ENCODE assay signal across 26 cellular contexts in genomic region chr3:49174586-49174985, GRCh38. TPM values are rescaled to one million over a fixed set of nuclear protein-coding genes. Genes with fewer than 3 reads are reported as not detected.
DNase-seq lines count a peak whose midpoint lies in the region; ATAC-seq, FAIRE-seq and TF ChIP-seq lines count a peak whose summit lies in the region.
"Had no signal": no experiment of that assay in that cellular context is flagged by ENCODE, and none has a peak within 500 bp of the region (broad histone marks: within the 10 kb centered on the region; RNA-seq: fewer than 3 reads in every experiment).

No MANE protein-coding gene starts in this region.

- no peak for ATAC-seq in K562
- ATAC-seq in GM19452 (IDR thresholded peaks at IDR 0.05; ENCODE audit: unreplicated experiment), result no peak
- ATAC-seq: body of pancreas had no signal

- H3K4me1 Mint-ChIP-seq in nephron, result peaks cover 52% of the 10 kb centered on the region

- CTCF ChIA-PET in K562 (lab: Yijun Ruan, JAX; ENCODE audit: low intra/inter-chr PET ratio), result no interaction called here

- peaks cover 25% of the 10 kb centered on the region for H3K36me3 Mint-ChIP-seq in nephron (ENCODE audit: low read depth)
- H3K36me3 Mint-ChIP-seq: activated naive CD8-positive, alpha-beta T cell treated with anti-CD3 and anti-CD28 coated beads, Interleukin-2, amount 10 ng/mL, durations not matched to agents 7 days and 5 days had no signal

- H3K27me3 Mint-ChIP-seq in nephron (ENCODE audit: low read depth), result peaks cover 3% of the 10 kb centered on the region

- POLR2A ChIA-PET in K562 (lab: Yijun Ruan, JAX), result no interaction called here

- H3K4me2 ChIP-seq in K562 (ENCODE audit: insufficient read depth, low read length), result no peak overlapping the region

- peaks cover 3% of the 10 kb centered on the region for H3K9me1 ChIP-seq in K562 (ENCODE audit: control insufficient read depth, insufficient read depth, low read length)

- DNase-seq in NT2/D1 (ENCODE audit: low read depth, low spot score), result no peak
- no peak for DNase-seq in K562 (ENCODE audit: extremely low read depth in 1 of 4, low spot score in 3 of 4)
- DNase-seq in RCC 7860 (ENCODE audit: low spot score), result no peak
- no peak for DNase-seq in GM13977 (ENCODE audit: low spot score)
- DNase-seq: activated effector memory CD4-positive, alpha-beta T cell treated with anti-CD3 and anti-CD28 coated beads, Interleukin-2, amount 50 U/mL, for 16 hours; activated naive CD8-positive, alpha-beta T cell treated with anti-CD3 and anti-CD28 coated beads, Interleukin-2, amount 10 ng/mL, durations not matched to agents 7 days and 5 days; activated T-cell treated with anti-CD3 and anti-CD28 coated beads, Interleukin-2, amount 50 U/mL, for 1 hour; body of pancreas; Calu3; DMS79 treated with DMSO at 0.1 percent for 48 hours; GF-D8; HCEC 1CT; NCI-H2029; RPMI8226; small intestine; stimulated activated CD4-positive, alpha-beta T cell treated with anti-CD3 and anti-CD28 coated beads, Interleukin-1b, Interleukin-23, amount 100 ng/mL, for 48 hours; upper lobe of left lung had no signal

- TF ChIP-seq EP300 in K562 (IDR thresholded peaks at IDR 0.05; ENCODE audit: low read length), result no peak

- TF ChIP-seq POLR2A in K562 (conservative IDR thresholded peaks at IDR 0.05), result no peak

- FAIRE-seq in K562 (lab: Jason Lieb, UNC) (no peak), RCC 7860 (lab: Jason Lieb, UNC) (no peak)
- FAIRE-seq: GM18507, keratinocyte, small intestine, TTC549 had no signal

- no peak overlapping the region for H3K4me3 ChIP-seq in NT2/D1 (ENCODE audit: insufficient read length, low read depth)
- H3K4me3 ChIP-seq in K562, result no peak overlapping the region
- no peak overlapping the region for H3K4me3 ChIP-seq in stomach smooth muscle (ENCODE audit: low read length in 2 of 2)
- H3K4me3 ChIP-seq: body of pancreas had no signal

- H3K9ac ChIP-seq in NT2/D1 (ENCODE audit: insufficient read length, low read depth) (peak overlapping the region; percentile 57), K562 (ENCODE audit: insufficient read depth in 1 of 2, low read depth in 2 of 2, low read length in 2 of 2) (no peak overlapping the region), stomach smooth muscle (ENCODE audit: low read length in 2 of 2) (peak overlapping the region; percentile 1 to 51)

- in situ Hi-C loops in K562 (cut with MboI) (loop anchor here (25.0 kb wide), 1 partner anchor 263 kb away; the partner anchor contains the start of gene NICN1), GM13977 (cut with MboI; ENCODE audit: low pct_unique_long_range_greater_than_20kb, low sequenced_read_pairs, unreplicated experiment) (loop anchor here (25.0 kb wide), 1 partner anchor 263 kb away; the partner anchor contains the start of gene NICN1)

- BruUV-seq in K562 (replicated peaks; lab: Mats Ljungman, UMichigan), result no TSS peak

- peaks cover 25% of the 10 kb centered on the region for H3K79me2 ChIP-seq in K562 (ENCODE audit: control insufficient read depth, insufficient read depth, low read length)

- H2AFZ ChIP-seq in K562 (ENCODE audit: low read depth, low read length), result no peak overlapping the region

- no peaks in the 10 kb centered on the region for H3K9me3 Mint-ChIP-seq in nephron
- H3K9me3 Mint-ChIP-seq: activated naive CD8-positive, alpha-beta T cell treated with anti-CD3 and anti-CD28 coated beads, Interleukin-2, amount 10 ng/mL, durations not matched to agents 7 days and 5 days; T-helper 1 cell treated with Interleukin-12 subunit alpha and Interleukin-12 subunit beta and Interleukin-4 antibody, amounts not matched to agents 30 μg/mL and 1 μg/mL, for 36 hours had no signal

- peak overlapping the region in 2 of 3 experiments; percentile 86 to 92 for H3K4me3 Mint-ChIP-seq in nephron
- H3K4me3 Mint-ChIP-seq: activated naive CD8-positive, alpha-beta T cell treated with anti-CD3 and anti-CD28 coated beads, Interleukin-2, amount 10 ng/mL, durations not matched to agents 7 days and 5 days; T-helper 1 cell treated with Interleukin-12 subunit alpha and Interleukin-12 subunit beta and Interleukin-4 antibody, amounts not matched to agents 30 μg/mL and 1 μg/mL, for 36 hours had no signal

- no peaks in the 10 kb centered on the region; the same call in 1 of the 2 replicates for H4K20me1 ChIP-seq in K562 (replicated peaks; ENCODE audit: control insufficient read depth, insufficient read depth, low read length)

- H3K4me1 ChIP-seq in NT2/D1 (ENCODE audit: insufficient read depth, insufficient read length) (peaks cover 25% of the 10 kb centered on the region), K562 (replicated peaks in 1 of 2; ENCODE audit: control insufficient read depth in 2 of 2, insufficient read depth in 2 of 2, low read length in 2 of 2) (peaks cover 33 to 57% of the 10 kb centered on the region in 2 experiments), stomach smooth muscle (ENCODE audit: control insufficient read depth, insufficient read depth, low read length) (peaks cover 43% of the 10 kb centered on the region)

- H3K9me3 ChIP-seq in NT2/D1 (ENCODE audit: insufficient read depth, low read length), result no peaks in the 10 kb centered on the region
- H3K9me3 ChIP-seq in K562 (replicated peaks; ENCODE audit: control insufficient read depth, insufficient read depth, low read depth, low read length), result no peaks in the 10 kb centered on the region
- H3K9me3 ChIP-seq in stomach smooth muscle (ENCODE audit: control insufficient read depth in 2 of 2, low read length in 2 of 2), result no peaks in the 10 kb centered on the region
- H3K9me3 ChIP-seq: body of pancreas, SK-N-SH, upper lobe of left lung had no signal

- H3K36me3 ChIP-seq in NT2/D1 (ENCODE audit: insufficient read depth, insufficient read length, low read length), result peaks cover 32% of the 10 kb centered on the region
- peaks cover 16% of the 10 kb centered on the region for H3K36me3 ChIP-seq in K562 (ENCODE audit: control insufficient read depth, insufficient read depth, low read length)
- H3K36me3 ChIP-seq in stomach smooth muscle (ENCODE audit: control insufficient read depth in 2 of 2, insufficient read depth in 2 of 2, low read length in 2 of 2), result peaks cover 19 to 28% of the 10 kb centered on the region in 2 donors

- intact Hi-C loops in K562 (cut with micrococcal nuclease), result loop anchor here (5.0 kb wide), 4 partner anchors 63 to 273 kb away; partner anchors contain the start of genes C3orf62 and USP4

- H3K27ac ChIP-seq in K562 (ENCODE audit: extremely low read depth, low read depth, low read length) (no peak overlapping the region), stomach smooth muscle (ENCODE audit: low read length) (peak overlapping the region; percentile 91)
- H3K27ac ChIP-seq: body of pancreas had no signal

- no peak for TF ChIP-seq CTCF in K562 (IDR thresholded peaks at IDR 0.05 in 2 of 3, conservative IDR thresholded peaks at IDR 0.05 in 1 of 3; ENCODE audit: insufficient read depth in 2 of 3, low read depth in 1 of 3, low read length in 3 of 3)
- TF ChIP-seq CTCF in nephron (IDR thresholded peaks at IDR 0.05; ENCODE audit: unreplicated experiment in 3 of 3), result no peak
- no peak for TF ChIP-seq CTCF in GM13977 (IDR thresholded peaks at IDR 0.05; ENCODE audit: extremely low read depth, insufficient read depth, missing control alignments)

- H3K27ac Mint-ChIP-seq in nephron, result peak overlapping the region; percentile 92 to 96 (median 95)
- H3K27ac Mint-ChIP-seq: activated naive CD8-positive, alpha-beta T cell treated with anti-CD3 and anti-CD28 coated beads, Interleukin-2, amount 10 ng/mL, durations not matched to agents 7 days and 5 days; T-helper 1 cell treated with Interleukin-12 subunit alpha and Interleukin-12 subunit beta and Interleukin-4 antibody, amounts not matched to agents 30 μg/mL and 1 μg/mL, for 36 hours had no signal

- no peak for TF ChIP-seq RAD21 in K562 (CRISPR knock-in tag; conservative IDR thresholded peaks at IDR 0.05 in 1 of 2, IDR thresholded peaks at IDR 0.05 in 1 of 2)

- 93% methylated on average over 2 of the region's 9 CpGs for WGBS in K562 (ENCODE audit: insufficient coverage, low coverage, missing lambda C conversion rate)

- no peaks in the 10 kb centered on the region for H3K27me3 ChIP-seq in NT2/D1 (ENCODE audit: insufficient read depth, insufficient read length)
- H3K27me3 ChIP-seq in K562 (ENCODE audit: control insufficient read depth in 2 of 2, insufficient read depth in 2 of 2, low read length in 2 of 2), result no peaks in the 10 kb centered on the region
- no peaks in the 10 kb centered on the region for H3K27me3 ChIP-seq in stomach smooth muscle (ENCODE audit: control insufficient read depth in 1 of 2, insufficient read depth in 2 of 2, low read length in 2 of 2)
- H3K27me3 ChIP-seq: body of pancreas, upper lobe of left lung had no signal

RNA-seq across cellular contexts. Expression of gene KLHDC8B, which starts 3.2 kb away (rescaled TPM):
- 21.4 and 56.1 TPM in 2 replicates for total RNA-seq in K562 (2011; cell fraction: chromatin; rRNA removed; ENCODE audit: low replicate concordance)
- 52.7 and 60.5 TPM in 2 replicates for total RNA-seq in K562 (2011; cell fraction: nucleolus; rRNA removed)
- total RNA-seq in K562 (2011; cell fraction: nucleoplasm; rRNA removed), result 34.7 and 36.8 TPM in 2 replicates
- total RNA-seq in K562 (2014; rRNA removed), result 28.6 and 39.4 TPM in 2 replicates
- total RNA-seq in K562 (2014; rRNA removed; fragmentation: Illumina TruSeq; extraction: Trizol), result 23.3 and 25.2 TPM in 2 replicates
- 24.1 and 25.6 TPM in 2 replicates for total RNA-seq in K562 (2015; rRNA removed; fragmentation: Illumina TruSeq; extraction: Trizol)
- 32.9 and 34.1 TPM in 2 replicates for total RNA-seq in K562 (2021)
- 33.9 and 34.8 TPM in 2 replicates for polyA plus RNA-seq in K562 (2011; rRNA removed)
- polyA plus RNA-seq in K562 (2011; cell fraction: cytosol; rRNA removed), result 32.7 and 43.1 TPM in 2 replicates
- 49.0 and 53.6 TPM in 2 replicates for polyA plus RNA-seq in K562 (2011; cell fraction: nucleus; rRNA removed)
- 28.6 and 59.4 TPM in 2 replicates for polyA plus RNA-seq in K562 (2012)
- 24.1 and 30.4 TPM in 2 replicates for polyA plus RNA-seq in K562 (2014; fragmentation: Illumina TruSeq; extraction: Trizol)
- 1 to 10 TPM; 6.9 TPM for polyA plus RNA-seq in K562 (2014; fragmentation: Nextera tagmentation; extraction: Ambion mirVana)
- polyA plus RNA-seq in K562 (2014; rRNA removed), result 20.2 and 25.5 TPM in 2 replicates
- 24.4 and 28.8 TPM in 2 replicates for polyA minus RNA-seq in K562 (2011; rRNA and poly(A)+ RNA removed)
- 15.7 and 18.0 TPM in 2 replicates for polyA minus RNA-seq in K562 (2011; cell fraction: cytosol; rRNA and poly(A)+ RNA removed)
- polyA minus RNA-seq in K562 (2011; cell fraction: nucleus; rRNA and poly(A)+ RNA removed), result 20.1 and 28.9 TPM in 2 replicates
- total RNA-seq: HT-29 had no signal

RNA-seq across cellular contexts. Expression of gene CCDC71, which starts 8.5 kb away (rescaled TPM):
- 13.4 and 54.6 TPM in 2 replicates for total RNA-seq in K562 (2011; cell fraction: chromatin; rRNA removed; ENCODE audit: low replicate concordance)
- 53.7 and 63.5 TPM in 2 replicates for total RNA-seq in K562 (2011; cell fraction: nucleolus; rRNA removed)
- 22.3 and 35.1 TPM in 2 replicates for total RNA-seq in K562 (2011; cell fraction: nucleoplasm; rRNA removed)
- total RNA-seq in K562 (2014; rRNA removed) (14.3 and 24.7 TPM in 2 replicates), K562 (2014; rRNA removed; fragmentation: Illumina TruSeq; extraction: Trizol) (5.6 and 7.4 TPM in 2 replicates), K562 (2015; rRNA removed; fragmentation: Illumina TruSeq; extraction: Trizol) (12.2 and 13.0 TPM in 2 replicates), K562 (2021) (18.4 and 18.7 TPM in 2 replicates)
- polyA plus RNA-seq in K562 (2011; rRNA removed) (14.1 and 15.6 TPM in 2 replicates), K562 (2014; fragmentation: Illumina TruSeq; extraction: Trizol) (17.1 and 20.1 TPM in 2 replicates), K562 (2014; fragmentation: Nextera tagmentation; extraction: Ambion mirVana) (under 1 TPM; 0.13 to 0.31 TPM), K562 (2014; rRNA removed) (19.3 and 21.7 TPM in 2 replicates)
- polyA plus RNA-seq in K562 (2011; cell fraction: cytosol; rRNA removed), result 19.2 and 44.4 TPM in 2 replicates
- polyA plus RNA-seq in K562 (2011; cell fraction: nucleus; rRNA removed), result 10.1 and 19.3 TPM in 2 replicates
- 14.7 and 17.3 TPM in 2 replicates for polyA plus RNA-seq in K562 (2012)
- 15.1 and 20.5 TPM in 2 replicates for polyA minus RNA-seq in K562 (2011; rRNA and poly(A)+ RNA removed)
- polyA minus RNA-seq in K562 (2011; cell fraction: cytosol; rRNA and poly(A)+ RNA removed), result 12.4 and 16.3 TPM in 2 replicates
- 27.5 and 33.1 TPM in 2 replicates for polyA minus RNA-seq in K562 (2011; cell fraction: nucleus; rRNA and poly(A)+ RNA removed)

RNA-seq across cellular contexts. Expression of gene LAMB2, which starts 41.7 kb away (rescaled TPM):
- total RNA-seq in K562 (2011; cell fraction: chromatin; rRNA removed; ENCODE audit: low replicate concordance), result 150 and 415 TPM in 2 replicates
- total RNA-seq in K562 (2011; cell fraction: nucleolus; rRNA removed), result 171 and 192 TPM in 2 replicates
- 123 and 131 TPM in 2 replicates for total RNA-seq in K562 (2011; cell fraction: nucleoplasm; rRNA removed)
- total RNA-seq in K562 (2014; rRNA removed) (11.1 and 16.2 TPM in 2 replicates), K562 (2014; rRNA removed; fragmentation: Illumina TruSeq; extraction: Trizol) (4.9 and 6.0 TPM in 2 replicates), K562 (2015; rRNA removed; fragmentation: Illumina TruSeq; extraction: Trizol) (6.4 and 6.7 TPM in 2 replicates), K562 (2021) (17.5 and 17.9 TPM in 2 replicates)
- polyA plus RNA-seq in K562 (2011; rRNA removed) (19.9 and 39.0 TPM in 2 replicates), K562 (2014; fragmentation: Illumina TruSeq; extraction: Trizol) (17.2 and 18.4 TPM in 2 replicates), K562 (2014; fragmentation: Nextera tagmentation; extraction: Ambion mirVana) (1 to 10 TPM; 1.4 to 3.0 TPM), K562 (2014; rRNA removed) (22.8 and 26.0 TPM in 2 replicates)
- 17.5 and 18.1 TPM in 2 replicates for polyA plus RNA-seq in K562 (2011; cell fraction: cytosol; rRNA removed)
- polyA plus RNA-seq in K562 (2011; cell fraction: nucleus; rRNA removed), result 458 and 581 TPM in 2 replicates
- polyA plus RNA-seq in K562 (2012), result 23.7 and 43.7 TPM in 2 replicates
- polyA minus RNA-seq in K562 (2011; rRNA and poly(A)+ RNA removed), result 20.4 and 20.6 TPM in 2 replicates
- 13.8 and 22.3 TPM in 2 replicates for polyA minus RNA-seq in K562 (2011; cell fraction: cytosol; rRNA and poly(A)+ RNA removed)
- polyA minus RNA-seq in K562 (2011; cell fraction: nucleus; rRNA and poly(A)+ RNA removed), result 29.9 and 34.7 TPM in 2 replicates

RNA-seq across cellular contexts. Expression of gene USP19, which starts 54.0 kb away (rescaled TPM):
- total RNA-seq in K562 (2011; cell fraction: chromatin; rRNA removed; ENCODE audit: low replicate concordance), result 72.0 and 145 TPM in 2 replicates
- total RNA-seq in K562 (2011; cell fraction: nucleolus; rRNA removed), result 82.7 and 95.3 TPM in 2 replicates
- 51.1 and 55.9 TPM in 2 replicates for total RNA-seq in K562 (2011; cell fraction: nucleoplasm; rRNA removed)
- 38.1 and 42.0 TPM in 2 replicates for total RNA-seq in K562 (2014; rRNA removed)
- 15.5 and 20.0 TPM in 2 replicates for total RNA-seq in K562 (2014; rRNA removed; fragmentation: Illumina TruSeq; extraction: Trizol)
- total RNA-seq in K562 (2015; rRNA removed; fragmentation: Illumina TruSeq; extraction: Trizol), result 20.8 and 25.2 TPM in 2 replicates
- 64.7 and 65.9 TPM in 2 replicates for total RNA-seq in K562 (2021)
- 36.9 and 43.3 TPM in 2 replicates for polyA plus RNA-seq in K562 (2011; rRNA removed)
- 29.8 and 52.3 TPM in 2 replicates for polyA plus RNA-seq in K562 (2011; cell fraction: cytosol; rRNA removed)
- polyA plus RNA-seq in K562 (2011; cell fraction: nucleus; rRNA removed), result 124 and 151 TPM in 2 replicates
- polyA plus RNA-seq in K562 (2012), result 32.1 and 45.6 TPM in 2 replicates
- 34.9 and 37.6 TPM in 2 replicates for polyA plus RNA-seq in K562 (2014; fragmentation: Illumina TruSeq; extraction: Trizol)
- polyA plus RNA-seq in K562 (2014; fragmentation: Nextera tagmentation; extraction: Ambion mirVana), result under 1 TPM; 0.24 to 0.43 TPM
- polyA plus RNA-seq in K562 (2014; rRNA removed), result 37.9 and 47.7 TPM in 2 replicates
- polyA minus RNA-seq in K562 (2011; rRNA and poly(A)+ RNA removed), result 61.0 and 69.3 TPM in 2 replicates
- polyA minus RNA-seq in K562 (2011; cell fraction: cytosol; rRNA and poly(A)+ RNA removed), result 30.9 and 34.9 TPM in 2 replicates
- polyA minus RNA-seq in K562 (2011; cell fraction: nucleus; rRNA and poly(A)+ RNA removed), result 32.2 and 36.4 TPM in 2 replicates

Comparison
In these comparisons a context has a peak if more than half of its experiments do, and no peak if none do; other contexts are left out.
1. H3K9ac ChIP-seq: peak in NT2/D1 (single experiment) and stomach smooth muscle (2 of 2); none in K562 (0 of 2).